ENCODE assay signal across 22 cellular contexts in the genomic region with DNA sequence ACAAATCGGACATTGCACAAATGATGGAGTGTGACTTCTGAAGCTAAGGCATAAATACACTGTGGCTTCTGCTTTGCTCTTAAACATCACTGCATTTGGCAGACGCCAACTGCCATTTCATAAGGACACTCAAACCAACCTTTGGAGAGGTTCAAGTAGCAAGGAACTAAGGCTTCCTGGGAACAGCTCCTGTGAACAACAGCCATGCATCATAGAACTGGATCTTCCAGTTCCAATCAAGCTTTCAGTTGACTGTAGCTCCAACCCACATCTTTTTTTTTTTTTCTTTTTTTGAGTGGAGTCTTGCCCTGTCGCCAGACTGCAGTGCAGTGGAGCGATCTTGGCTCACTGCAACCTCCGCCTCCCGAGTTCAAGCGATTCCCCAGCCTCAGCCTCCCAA. TPM values are rescaled to one million over a fixed set of nuclear protein-coding genes. Genes with fewer than 3 reads are reported as not detected.
"Had no signal": no experiment of that assay in that cellular context is flagged by ENCODE, and none has a peak within 500 bp of the region (broad histone marks: within the 10 kb centered on the region; RNA-seq: fewer than 3 reads in every experiment).

No MANE protein-coding gene starts in this region.

- ATAC-seq: activated CD8-positive, alpha-beta T cell treated with anti-CD3 and anti-CD28 coated beads, Interleukin-2, amount 10 ng/mL, durations not matched to agents 7 days and 5 days; activated naive CD4-positive, alpha-beta T cell treated with anti-CD3 and anti-CD28 coated beads, Interleukin-2, amount 50 U/mL, for 72 hours; effector memory CD8-positive, alpha-beta T cell; gastroesophageal sphincter; heart left ventricle; natural killer cell; stimulated activated memory B cell treated with anti-CD40 and anti-IgM and Interleukin-4, amounts not matched to agents 10 μg/mL and 1 μg/mL and 100 μg/mL, for 72 hours had no signal

- H3K36me3 ChIP-seq: gastroesophageal sphincter, heart left ventricle, sigmoid colon, stomach, suprapubic skin, transverse colon, uterus had no signal

- H3K4me2 ChIP-seq: smooth muscle cell had no signal

- DNase-seq: activated CD4-positive, alpha-beta T cell treated with anti-CD3 and anti-CD28 coated beads, Interleukin-2, amount 50 U/mL, for 1 hour; activated CD4-positive, CD25-positive, alpha-beta regulatory T cell treated with anti-CD3 and anti-CD28 coated beads, Interleukin-2, amount 50 U/mL, for 72 hours; activated CD8-positive, alpha-beta T cell treated with anti-CD3 and anti-CD28 coated beads, Interleukin-2, amount 10 ng/mL, durations not matched to agents 7 days and 5 days; aorta; central memory CD4-positive, alpha-beta T cell; dorsolateral prefrontal cortex; effector memory CD8-positive, alpha-beta T cell; heart left ventricle; kidney; natural killer cell; sigmoid colon; stimulated activated CD4-positive, alpha-beta T cell treated with anti-CD3 and anti-CD28 coated beads, Interleukin-15, amount 100 ng/mL, for 24 hours; stomach; transverse colon; uterus had no signal

- H3K27me3 ChIP-seq: dorsolateral prefrontal cortex, heart left ventricle, sigmoid colon, suprapubic skin, transverse colon, uterus had no signal

- H3K27ac ChIP-seq: dorsolateral prefrontal cortex, gastroesophageal sphincter, heart left ventricle, sigmoid colon, stomach, suprapubic skin, transverse colon, uterus had no signal

- H3K4me3 ChIP-seq: dorsolateral prefrontal cortex, gastroesophageal sphincter, heart left ventricle, sigmoid colon, smooth muscle cell, stomach, suprapubic skin, transverse colon, uterus had no signal

- H3K9me3 ChIP-seq: gastroesophageal sphincter, heart left ventricle, sigmoid colon, stomach, suprapubic skin, transverse colon, uterus had no signal

- H3K4me1 ChIP-seq: transverse colon, uterus had no signal

RNA-seq across cellular contexts. Expression of a gene that starts 10.7 kb away (rescaled TPM):
- total RNA-seq: endothelial cell of umbilical vein; natural killer cell; T-helper 2 cell treated with Interferon-gamma antibody and Interleukin-4, amounts not matched to agents 100 ng/mL and 5 ng/mL, for 36 hours had no signal
